ENCODE assay signal across 11 cellular contexts in genomic region chr10:73858750-73859439, GRCh38. TPM values are rescaled to one million over a fixed set of nuclear protein-coding genes. Genes with fewer than 3 reads are reported as not detected.
DNase-seq lines count a peak whose midpoint lies in the region; ATAC-seq and TF ChIP-seq lines count a peak whose summit lies in the region.
"Had no signal": no experiment of that assay in that cellular context is flagged by ENCODE, and none has a peak within 500 bp of the region (broad histone marks: within the 10 kb centered on the region; RNA-seq: fewer than 3 reads in every experiment).

No MANE protein-coding gene starts in this region.

- no peak overlapping the region for H3K4me3 ChIP-seq in coronary artery
- H3K4me3 ChIP-seq: heart right ventricle, PC-9 had no signal

- no peak for ATAC-seq in activated CD4-positive, alpha-beta T cell treated with anti-CD3 and anti-CD28 coated beads for 36 hours
- ATAC-seq in T-helper 17 cell: no peak
- ATAC-seq in stimulated activated naive B cell treated with anti-CD40 and anti-IgM and Interleukin-4, amounts not matched to agents 10 μg/mL and 1 μg/mL and 100 μg/mL, for 72 hours (replicated peaks): no peak
- no peak for ATAC-seq in GM19467 (IDR thresholded peaks at IDR 0.05; ENCODE audit: unreplicated experiment)

- TF ChIP-seq CTCF in coronary artery (IDR thresholded peaks at IDR 0.05): no peak

- no peaks in the 10 kb centered on the region for H3K9me3 ChIP-seq in T-helper 17 cell (ENCODE audit: control insufficient read depth, low read length, poor library complexity, severe bottlenecking)
- H3K9me3 ChIP-seq: heart right ventricle had no signal

- DNase-seq in activated CD4-positive, alpha-beta T cell treated with anti-CD3 and anti-CD28 coated beads for 36 hours: no peak
- DNase-seq in activated CD4-positive, alpha-beta T cell treated with anti-CD3 and anti-CD28 coated beads, Interleukin-2, amount 50 U/mL, for 4 hours: no peak
- DNase-seq in T-helper 17 cell (no peak), coronary artery (ENCODE audit: low spot score) (no peak), amniotic stem cell (lab: John Stamatoyannopoulos, UW) (no peak), NCI-H187 treated with DMSO at 0.1 percent for 48 hours (lab: John Stamatoyannopoulos, UW) (no peak)
- DNase-seq in stimulated activated naive B cell treated with anti-CD40 and anti-IgM and Interleukin-4, amounts not matched to agents 10 μg/mL and 1 μg/mL and 100 μg/mL, for 72 hours: no peak
- DNase-seq: heart right ventricle, PC-9, retina had no signal

- peaks cover 74% of the 10 kb centered on the region for H3K4me1 Mint-ChIP-seq in activated CD4-positive, alpha-beta T cell treated with anti-CD3 and anti-CD28 coated beads for 36 hours
- H3K4me1 Mint-ChIP-seq in T-helper 17 cell: peaks cover 40% of the 10 kb centered on the region
- peaks cover 8 to 25% of the 10 kb centered on the region in 2 donors for H3K4me1 Mint-ChIP-seq in stimulated activated naive B cell treated with anti-CD40 and anti-IgM and Interleukin-4, amounts not matched to agents 10 μg/mL and 1 μg/mL and 100 μg/mL, for 72 hours

- no peaks in the 10 kb centered on the region for H3K27me3 Mint-ChIP-seq in activated CD4-positive, alpha-beta T cell treated with anti-CD3 and anti-CD28 coated beads for 36 hours
- no peaks in the 10 kb centered on the region for H3K27me3 Mint-ChIP-seq in T-helper 17 cell
- H3K27me3 Mint-ChIP-seq in stimulated activated naive B cell treated with anti-CD40 and anti-IgM and Interleukin-4, amounts not matched to agents 10 μg/mL and 1 μg/mL and 100 μg/mL, for 72 hours: no peaks in the 10 kb centered on the region

- peaks cover 17% of the 10 kb centered on the region for H3K36me3 Mint-ChIP-seq in activated CD4-positive, alpha-beta T cell treated with anti-CD3 and anti-CD28 coated beads for 36 hours (ENCODE audit: low read depth)
- H3K36me3 Mint-ChIP-seq in T-helper 17 cell (ENCODE audit: low read depth): peaks cover 2% of the 10 kb centered on the region
- peaks cover 15 to 28% of the 10 kb centered on the region in 2 donors for H3K36me3 Mint-ChIP-seq in stimulated activated naive B cell treated with anti-CD40 and anti-IgM and Interleukin-4, amounts not matched to agents 10 μg/mL and 1 μg/mL and 100 μg/mL, for 72 hours

- POLR2A ChIA-PET in activated CD4-positive, alpha-beta T cell treated with anti-CD3 and anti-CD28 coated beads for 36 hours (lab: Charles Lee): interaction anchor here (0.6 kb wide), 1 partner anchor 86 kb away, joined by 3 read pairs; no protein-coding TSS in a partner anchor

- intact Hi-C loops in activated CD4-positive, alpha-beta T cell treated with anti-CD3 and anti-CD28 coated beads for 36 hours (cut with DNase I, micrococcal nuclease): no loop called here

- CTCF ChIA-PET in activated CD4-positive, alpha-beta T cell treated with anti-CD3 and anti-CD28 coated beads for 36 hours (lab: Charles Lee): interaction anchor here (0.8 to 5.0 kb wide), 8 partner anchors 9 to 838 kb away, joined by 3 to 48 read pairs (median 5); no protein-coding TSS in a partner anchor

- no peaks in the 10 kb centered on the region for H3K9me3 Mint-ChIP-seq in activated CD4-positive, alpha-beta T cell treated with anti-CD3 and anti-CD28 coated beads for 36 hours (ENCODE audit: low read depth)
- H3K9me3 Mint-ChIP-seq in stimulated activated naive B cell treated with anti-CD40 and anti-IgM and Interleukin-4, amounts not matched to agents 10 μg/mL and 1 μg/mL and 100 μg/mL, for 72 hours: no peaks in the 10 kb centered on the region

- H3K27ac ChIP-seq in coronary artery: peak overlapping the region; percentile 60 to 66
- H3K27ac ChIP-seq: PC-9 had no signal

- no peak overlapping the region for H3K4me3 Mint-ChIP-seq in activated CD4-positive, alpha-beta T cell treated with anti-CD3 and anti-CD28 coated beads for 36 hours
- H3K4me3 Mint-ChIP-seq in T-helper 17 cell: peak overlapping the region; percentile 79
- no peak overlapping the region for H3K4me3 Mint-ChIP-seq in stimulated activated naive B cell treated with anti-CD40 and anti-IgM and Interleukin-4, amounts not matched to agents 10 μg/mL and 1 μg/mL and 100 μg/mL, for 72 hours

- H3K27ac Mint-ChIP-seq in activated CD4-positive, alpha-beta T cell treated with anti-CD3 and anti-CD28 coated beads for 36 hours: peak overlapping the region; percentile 62
- peak overlapping the region; percentile 87 for H3K27ac Mint-ChIP-seq in T-helper 17 cell
- peak overlapping the region; percentile 56 for H3K27ac Mint-ChIP-seq in stimulated activated naive B cell treated with anti-CD40 and anti-IgM and Interleukin-4, amounts not matched to agents 10 μg/mL and 1 μg/mL and 100 μg/mL, for 72 hours

RNA-seq across cellular contexts. Expression of gene CAMK2G, which starts 15.5 kb away (rescaled TPM):
- total RNA-seq in activated CD4-positive, alpha-beta T cell treated with anti-CD3 and anti-CD28 coated beads for 36 hours: 10 to 100 TPM; 16.4 to 19.4 TPM
- total RNA-seq in T-helper 17 cell: 10 to 100 TPM; 52.6 to 59.6 TPM

RNA-seq across cellular contexts. Expression of gene NDST2, which starts 47.5 kb away (rescaled TPM):
- total RNA-seq in activated CD4-positive, alpha-beta T cell treated with anti-CD3 and anti-CD28 coated beads for 36 hours: 10 to 100 TPM; 54.7 to 65.0 TPM
- 10 to 100 TPM; 80.6 to 80.9 TPM for total RNA-seq in T-helper 17 cell

RNA-seq across cellular contexts. Expression of gene PLAU, which starts 52.0 kb away (rescaled TPM):
- total RNA-seq in activated CD4-positive, alpha-beta T cell treated with anti-CD3 and anti-CD28 coated beads for 36 hours: under 1 TPM in 1 of 2 experiments, not detected in 1; 0.16 TPM
- under 1 TPM in 1 of 2 donors, not detected in 1; 0.42 TPM for total RNA-seq in T-helper 17 cell
